9 cellular contexts compared by ENCODE assay signal in the genomic region with DNA sequence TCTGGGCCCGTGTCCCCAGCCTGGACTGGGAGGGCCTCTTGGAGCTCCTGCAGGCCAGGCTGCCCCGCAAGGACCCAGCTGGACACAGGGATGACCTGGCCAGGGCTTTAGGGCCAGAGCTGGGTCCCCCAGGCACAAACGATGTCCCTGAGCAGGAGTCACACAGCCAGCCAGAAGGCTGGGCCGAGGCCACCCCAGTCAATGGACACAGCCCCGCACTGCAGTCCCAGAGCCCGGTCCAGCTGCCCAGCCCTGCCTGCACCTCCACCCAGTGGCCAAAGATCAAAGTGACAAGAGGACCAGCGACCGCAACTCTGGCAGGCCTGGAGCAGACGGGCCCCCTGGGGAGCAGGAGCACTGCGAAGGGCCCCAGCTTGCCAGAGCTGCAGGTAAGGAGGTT. TPM values are rescaled to one million over a fixed set of nuclear protein-coding genes. Genes with fewer than 3 reads are reported as not detected.
DNase-seq lines count a peak whose midpoint lies in the region; ATAC-seq and TF ChIP-seq lines count a peak whose summit lies in the region.
"Had no signal": no experiment of that assay in that cellular context is flagged by ENCODE, and none has a peak within 500 bp of the region (broad histone marks: within the 10 kb centered on the region; RNA-seq: fewer than 3 reads in every experiment).

No MANE protein-coding gene starts in this region.

- H3K27me3 Mint-ChIP-seq in glutamatergic neuron (ENCODE audit: unreplicated experiment): peaks cover 11% of the 10 kb centered on the region

- peak overlapping the region; percentile 50 for H3K27ac Mint-ChIP-seq in glutamatergic neuron (ENCODE audit: unreplicated experiment)
- H3K27ac Mint-ChIP-seq: brain had no signal

- in situ Hi-C loops in SK-MEL-5 (cut with HindIII; ENCODE audit: low pct_unique_long_range_greater_than_20kb, low sequenced_read_pairs): no loop called here

- peaks cover 5% of the 10 kb centered on the region for H3K36me3 Mint-ChIP-seq in glutamatergic neuron (ENCODE audit: unreplicated experiment)

- peaks cover 12% of the 10 kb centered on the region for H3K4me1 Mint-ChIP-seq in glutamatergic neuron (ENCODE audit: low read depth, unreplicated experiment)

- no peak overlapping the region for H3K4me3 Mint-ChIP-seq in glutamatergic neuron (ENCODE audit: unreplicated experiment)
- H3K4me3 Mint-ChIP-seq: brain had no signal

- DNase-seq in EH (ENCODE audit: low read depth) (peak; percentile 49), SK-MEL-5 (ENCODE audit: low read depth, low spot score) (peak; percentile 54), glutamatergic neuron (peak; percentile 85), pons (ENCODE audit: low spot score) (peak; percentile 38), SIG-M5 treated with dmso at 0.1 percent for 504 hours (lab: John Stamatoyannopoulos, UW; ENCODE audit: unreplicated experiment) (no peak)
- DNase-seq in activated CD4-positive, alpha-beta T cell treated with anti-CD3 and anti-CD28 coated beads for 48 hours: no peak

- no peak for ATAC-seq in GM19455 (IDR thresholded peaks at IDR 0.05; ENCODE audit: unreplicated experiment)
- no peak for ATAC-seq in GM19351 (IDR thresholded peaks at IDR 0.05; ENCODE audit: unreplicated experiment)

- TF ChIP-seq CTCF in glutamatergic neuron (IDR thresholded peaks at IDR 0.05; ENCODE audit: partially characterized antibody, unreplicated experiment): peak; percentile 71

- H3K9me3 Mint-ChIP-seq in glutamatergic neuron (ENCODE audit: unreplicated experiment): peaks cover 10% of the 10 kb centered on the region
- H3K9me3 Mint-ChIP-seq: brain had no signal

RNA-seq across cellular contexts. Expression of gene TRIOBP, which starts 38.2 kb away (rescaled TPM):
- 22.4 and 25.6 TPM in 2 replicates for total RNA-seq in SK-MEL-5 (2014; rRNA removed; shearing (Covaris generic))
- polyA plus RNA-seq in SK-MEL-5 (2015; cell fraction: cytosol; rRNA removed): 55.2 and 56.9 TPM in 2 replicates
- 39.7 and 54.7 TPM in 2 replicates for polyA plus RNA-seq in SK-MEL-5 (2015; cell fraction: nucleus; rRNA removed)
- 33.7 TPM for total RNA-seq in glutamatergic neuron (ENCODE audit: unreplicated experiment)

RNA-seq across cellular contexts. Expression of gene NOL12, which starts 48.9 kb away (rescaled TPM):
- 50.7 and 57.9 TPM in 2 replicates for total RNA-seq in SK-MEL-5 (2014; rRNA removed; shearing (Covaris generic))
- polyA plus RNA-seq in SK-MEL-5 (2015; cell fraction: cytosol; rRNA removed): 42.4 and 57.4 TPM in 2 replicates
- polyA plus RNA-seq in SK-MEL-5 (2015; cell fraction: nucleus; rRNA removed): 59.7 and 65.1 TPM in 2 replicates
- 9.9 TPM for total RNA-seq in glutamatergic neuron (ENCODE audit: unreplicated experiment)

RNA-seq across cellular contexts. Expression of gene LGALS1, which starts 59.6 kb away (rescaled TPM):
- 978 and 1,315 TPM in 2 replicates for total RNA-seq in SK-MEL-5 (2014; rRNA removed; shearing (Covaris generic))
- 622 and 774 TPM in 2 replicates for polyA plus RNA-seq in SK-MEL-5 (2015; cell fraction: cytosol; rRNA removed)
- 90.5 and 124 TPM in 2 replicates for polyA plus RNA-seq in SK-MEL-5 (2015; cell fraction: nucleus; rRNA removed)
- total RNA-seq in glutamatergic neuron (ENCODE audit: unreplicated experiment): 50.7 TPM

Comparison
In these comparisons a context has a peak if more than half of its experiments do, and no peak if none do; other contexts are left out.
1. DNase-seq: peak in EH (single experiment), SK-MEL-5 (single experiment), glutamatergic neuron (single experiment) and pons (single experiment); none in SIG-M5 treated with dmso at 0.1 percent for 504 hours (single experiment) and activated CD4-positive, alpha-beta T cell treated with anti-CD3 and anti-CD28 coated beads for 48 hours (single experiment).
2. RNA of gene LGALS1, which starts 59.6 kb away (total RNA-seq): 978 to 1,315 TPM in SK-MEL-5; 50.7 TPM in glutamatergic neuron (single experiment); every median in the first group is over 10 times any median in the second.